ENCODE assay signal across 18 cellular contexts in genomic region chr1:22806584-22806983, GRCh38.
DNase-seq lines count a peak whose midpoint lies in the region; ATAC-seq and TF ChIP-seq lines count a peak whose summit lies in the region.
"Had no signal": no experiment of that assay in that cellular context is flagged by ENCODE, and none has a peak within 500 bp of the region (broad histone marks: within the 10 kb centered on the region; RNA-seq: fewer than 3 reads in every experiment).

No MANE protein-coding gene starts in this region.

- no peak for TF ChIP-seq POLR2A in Peyer's patch (IDR thresholded peaks at IDR 0.05)

- H3K9me3 ChIP-seq in left lung (no peaks in the 10 kb centered on the region), Peyer's patch (no peaks in the 10 kb centered on the region)
- H3K9me3 ChIP-seq: thyroid gland had no signal

- ATAC-seq in foreskin keratinocyte: no peak
- ATAC-seq in left lung: no peak
- ATAC-seq: sciatic nerve had no signal

- no peak for TF ChIP-seq CTCF in foreskin keratinocyte (conservative IDR thresholded peaks at IDR 0.05)
- TF ChIP-seq CTCF in left lung (IDR thresholded peaks at IDR 0.05): no peak
- TF ChIP-seq CTCF in Peyer's patch (IDR thresholded peaks at IDR 0.05): no peak

- peak; percentile 79 for DNase-seq in NCI-H1092 treated with DMSO at 0.1 percent for 48 hours (lab: John Stamatoyannopoulos, UW)
- DNase-seq in NCI-H345 (lab: John Stamatoyannopoulos, UW): peak; percentile 73
- DNase-seq in ecto neural progenitor cell (ENCODE audit: low spot score): peak; percentile 63
- DNase-seq in nucleus accumbens (lab: John Stamatoyannopoulos, UW): peak in 54 of 56 donors; percentile 23 to 89 (median 72)
- no peak for DNase-seq in foreskin keratinocyte
- DNase-seq in left lung: no peak
- no peak for DNase-seq in Peyer's patch
- no peak for DNase-seq in NCI-H446 (lab: John Stamatoyannopoulos, UW)
- DNase-seq: activated naive CD8-positive, alpha-beta T cell treated with anti-CD3 and anti-CD28 coated beads for 36 hours; activated T-cell treated with anti-CD3 and anti-CD28 coated beads for 4 hours; NCI-H1048; nephron progenitor cell; SHP77 treated with DMSO at 0.1 percent for 48 hours; stimulated activated CD4-positive, alpha-beta T cell treated with anti-CD3 and anti-CD28 coated beads, Interleukin-2, amount 100 ng/mL, for 24 hours; T-helper 9 cell; thyroid gland had no signal

- no peak overlapping the region for H3K4me3 ChIP-seq in left lung
- no peak overlapping the region for H3K4me3 ChIP-seq in Peyer's patch
- H3K4me3 ChIP-seq: lung, thyroid gland had no signal

- intact Hi-C loops in left lung (cut with DNase I): no loop called here

- peaks cover 10% of the 10 kb centered on the region for H3K4me1 ChIP-seq in foreskin keratinocyte
- no peaks in the 10 kb centered on the region for H3K4me1 ChIP-seq in left lung
- H3K4me1 ChIP-seq in Peyer's patch: peaks cover 0 to 3% (median 0%) of the 10 kb centered on the region in 4 donors

- H3K27ac ChIP-seq in foreskin keratinocyte (no peak overlapping the region), left lung (no peak overlapping the region), Peyer's patch (no peak overlapping the region)
- H3K27ac ChIP-seq: thyroid gland had no signal

- H3K27me3 ChIP-seq in foreskin keratinocyte (peaks cover 4% of the 10 kb centered on the region), left lung (peaks cover 0 to 6% of the 10 kb centered on the region in 2 donors), Peyer's patch (no peaks in the 10 kb centered on the region)
- H3K27me3 ChIP-seq: thyroid gland had no signal

- no peaks in the 10 kb centered on the region for H3K36me3 ChIP-seq in left lung
- no peaks in the 10 kb centered on the region for H3K36me3 ChIP-seq in Peyer's patch
- H3K36me3 ChIP-seq: thyroid gland had no signal

Comparison
In these comparisons a context has a peak if more than half of its experiments do, and no peak if none do; other contexts are left out.
1. DNase-seq: peak in NCI-H1092 treated with DMSO at 0.1 percent for 48 hours (single experiment), NCI-H345 (single experiment), ecto neural progenitor cell (single experiment) and nucleus accumbens (54 of 56); none in foreskin keratinocyte (0 of 2), left lung (0 of 2), Peyer's patch (0 of 3) and NCI-H446 (0 of 2).